In genomic region chr20:31835977-31836852, GRCh38 we compare ENCODE assay signal across 9 cellular contexts. TPM values are rescaled to one million over a fixed set of nuclear protein-coding genes. Genes with fewer than 3 reads are reported as not detected.
DNase-seq lines count a peak whose midpoint lies in the region; ATAC-seq and TF ChIP-seq lines count a peak whose summit lies in the region.
"Had no signal": no experiment of that assay in that cellular context is flagged by ENCODE, and none has a peak within 500 bp of the region (broad histone marks: within the 10 kb centered on the region; RNA-seq: fewer than 3 reads in every experiment).

No MANE protein-coding gene starts in this region.

- H3K4me3 ChIP-seq in epithelial cell of esophagus (ENCODE audit: low read length) = no peak overlapping the region

- DNase-seq in C1 segment of cervical spinal cord (lab: John Stamatoyannopoulos, UW) = peak in 11 of 14 donors; percentile 20 to 86 (median 54)
- DNase-seq in SW 1271 (lab: John Stamatoyannopoulos, UW) = peak; percentile 85 to 93
- peak; percentile 71 for DNase-seq in epithelial cell of esophagus (ENCODE audit: low read depth)
- peak; percentile 96 for DNase-seq in myocyte (ENCODE audit: low read depth)

- no peak for TF ChIP-seq CTCF in epithelial cell of esophagus (IDR thresholded peaks at IDR 0.05; ENCODE audit: insufficient read depth, low read depth, low read length, missing control alignments)

- ATAC-seq in GM18870 (IDR thresholded peaks at IDR 0.05; ENCODE audit: unreplicated experiment) = peak; percentile 48
- peak; percentile 65 for ATAC-seq in HG03520 (IDR thresholded peaks at IDR 0.05; ENCODE audit: unreplicated experiment)
- ATAC-seq in HG02588 (IDR thresholded peaks at IDR 0.05; ENCODE audit: unreplicated experiment) = no peak
- no peak for ATAC-seq in GM21367 (IDR thresholded peaks at IDR 0.05; ENCODE audit: unreplicated experiment)

RNA-seq across cellular contexts. Expression of gene FOXS1, which starts 9.2 kb away (rescaled TPM):
- 0.56 and 0.99 TPM in 2 replicates for total RNA-seq in myocyte
- 13.0 TPM for polyA plus RNA-seq in myocyte (2012)
- polyA plus RNA-seq: IgD-negative memory B cell had no signal

RNA-seq across cellular contexts. Expression of gene MYLK2, which starts 17.1 kb away (rescaled TPM):
- total RNA-seq in myocyte = 0.10 and 0.13 TPM in 2 replicates
- 0.04 TPM for polyA plus RNA-seq in myocyte (2012)
- polyA plus RNA-seq: IgD-negative memory B cell had no signal

RNA-seq across cellular contexts. Expression of gene DUSP15, which starts 34.1 kb away (rescaled TPM):
- total RNA-seq in myocyte = 0.64 and 0.68 TPM in 2 replicates
- 0.40 TPM for polyA plus RNA-seq in myocyte (2012)
- polyA plus RNA-seq: IgD-negative memory B cell had no signal

RNA-seq across cellular contexts. Expression of gene TTLL9, which starts 34.2 kb away (rescaled TPM):
- not detected in 2 replicates for total RNA-seq in myocyte
- polyA plus RNA-seq in myocyte (2012) = 0.13 TPM
- polyA plus RNA-seq: IgD-negative memory B cell had no signal

Comparison
In these comparisons a context has a peak if more than half of its experiments do, and no peak if none do; other contexts are left out.
1. ATAC-seq: peak in GM18870 (single experiment) and HG03520 (single experiment); none in HG02588 (single experiment) and GM21367 (single experiment).
2. Peak in every context shown above with its lines, with median percentiles within 50 percentile points of each other: DNase-seq.